In the genomic region with DNA sequence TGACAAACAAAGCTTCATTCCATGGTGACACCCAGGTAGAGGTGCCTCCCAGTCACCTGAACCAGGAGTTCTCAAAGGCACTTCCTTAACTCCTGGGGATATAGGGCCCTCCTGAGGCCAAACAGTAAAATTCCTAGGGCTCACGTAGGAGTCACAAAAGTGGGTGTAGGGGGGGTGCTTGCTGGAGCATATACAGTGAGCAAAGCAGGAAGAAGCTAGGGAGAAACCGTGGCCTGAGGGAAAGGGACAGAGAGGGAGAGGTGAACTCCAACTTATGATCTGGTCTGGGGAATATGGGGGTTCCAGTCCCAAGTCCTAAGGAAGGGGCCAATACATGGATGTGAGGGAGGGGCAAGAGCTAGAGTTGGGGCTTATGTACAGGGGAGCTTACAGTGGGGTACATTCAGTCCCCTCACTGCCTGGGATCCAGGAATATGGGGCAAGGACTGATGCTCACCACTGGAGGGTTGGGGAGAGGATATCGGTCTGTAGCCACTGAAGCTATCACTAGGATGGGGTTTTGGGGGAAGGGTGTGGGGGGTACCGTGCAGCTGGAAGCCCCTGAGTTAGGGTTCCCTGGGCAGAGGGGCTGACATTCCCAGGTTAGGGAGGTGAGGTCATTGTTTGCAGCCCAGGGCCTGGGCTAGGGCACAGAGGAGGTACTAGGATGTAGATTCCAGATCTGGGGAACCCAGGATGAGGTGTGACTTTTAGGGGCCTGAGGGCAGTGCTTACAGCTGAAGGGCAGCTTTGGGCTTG, we compare ENCODE assay signal across 8 cellular contexts. TPM values are rescaled to one million over a fixed set of nuclear protein-coding genes. Genes with fewer than 3 reads are reported as not detected.
DNase-seq lines count a peak whose midpoint lies in the region; ATAC-seq and TF ChIP-seq lines count a peak whose summit lies in the region.

No MANE protein-coding gene starts in this region.

- no peak overlapping the region for H3K18ac ChIP-seq in H9 (ENCODE audit: insufficient read length, low read depth, low read length)

- H3K27me3 Mint-ChIP-seq in H9 (ENCODE audit: low read depth), result peaks cover 15% of the 10 kb centered on the region

- no peak overlapping the region for H3K4ac ChIP-seq in H9 (ENCODE audit: low read depth, low read length)

- H3K14ac ChIP-seq in H9 (ENCODE audit: insufficient read depth, low read length), result no peak overlapping the region; the same call in 1 of the 2 replicates

- H3K9me3 Mint-ChIP-seq in H9, result no peaks in the 10 kb centered on the region

- no peak for DNase-seq in H9
- peak in 1 of 2 donors; percentile 81 for DNase-seq in foreskin keratinocyte
- DNase-seq in NCI-H2227 (lab: John Stamatoyannopoulos, UW; ENCODE audit: unreplicated experiment), result no peak
- no peak for DNase-seq in midbrain (lab: John Stamatoyannopoulos, UW)
- no peak for DNase-seq in stimulated activated CD8-positive, alpha-beta memory T cell treated with anti-CD3 and anti-CD28 coated beads, Interleukin-4, amount 100 ng/mL, for 48 hours
- no peak for DNase-seq in stimulated activated CD4-positive, alpha-beta T cell treated with anti-CD3 and anti-CD28 coated beads, Interleukin-1b, Interleukin-23, amount 100 ng/mL, for 48 hours

- H2AFZ ChIP-seq in H9 (ENCODE audit: low read length) (no peak overlapping the region), SU-DHL-6 (ENCODE audit: low read depth, low read length, severe bottlenecking) (peak overlapping the region; percentile 93)

- H4K5ac ChIP-seq in H9 (ENCODE audit: insufficient read length, low read depth, low read length), result no peak overlapping the region

- no peak overlapping the region for H2BK15ac ChIP-seq in H9 (ENCODE audit: low read depth, low read length)

- no peak overlapping the region for H2BK5ac ChIP-seq in H9 (ENCODE audit: insufficient read length, low read length)

- H3K4me3 ChIP-seq in SU-DHL-6 (ENCODE audit: insufficient read depth, low read length, poor library complexity, severe bottlenecking) (peak overlapping the region; percentile 85), skeletal muscle tissue (ENCODE audit: low read length in 3 of 3) (peak overlapping the region; percentile 86 to 90 (median 89))

- H4K20me1 ChIP-seq in H9 (ENCODE audit: control insufficient read depth, insufficient read depth, insufficient read length) (no peaks in the 10 kb centered on the region), SU-DHL-6 (ENCODE audit: low read depth, low read length) (no peaks in the 10 kb centered on the region)

- no peak overlapping the region for H4K91ac ChIP-seq in H9 (ENCODE audit: insufficient read length, low read depth, low read length)

- H3K79me2 ChIP-seq in H9 (ENCODE audit: insufficient read depth, low read length) (peaks cover 7% of the 10 kb centered on the region; the same call in 1 of the 2 replicates), SU-DHL-6 (ENCODE audit: insufficient read depth, low read length) (peaks cover 15% of the 10 kb centered on the region)

- peak overlapping the region; percentile 7 for H2BK12ac ChIP-seq in H9 (ENCODE audit: insufficient read length, low read depth, low read length)

- TF ChIP-seq CTCF in H9 (conservative IDR thresholded peaks at IDR 0.05), result peak; percentile 46; the same call in 2 of the 3 replicates
- no peak for TF ChIP-seq CTCF in SU-DHL-6 (IDR thresholded peaks at IDR 0.05; ENCODE audit: insufficient read depth, low read length, poor library complexity, severe bottlenecking)
- TF ChIP-seq CTCF in foreskin keratinocyte (conservative IDR thresholded peaks at IDR 0.05), result peak; percentile 85

- H3K79me1 ChIP-seq in H9 (ENCODE audit: insufficient read depth, low read depth, low read length, poor library complexity, severe bottlenecking), result peaks cover 5% of the 10 kb centered on the region

- no peaks in the 10 kb centered on the region for H3F3A ChIP-seq in SU-DHL-6 (ENCODE audit: insufficient read depth)

- H3K27ac ChIP-seq in H9 (ENCODE audit: insufficient read length, low read depth, low read length), result no peak overlapping the region
- H3K27ac ChIP-seq in SU-DHL-6 (ENCODE audit: low read depth, low read length), result no peak overlapping the region
- peak overlapping the region; percentile 88 for H3K27ac ChIP-seq in foreskin keratinocyte
- peak overlapping the region; percentile 87 for H3K27ac ChIP-seq in skeletal muscle tissue (ENCODE audit: low read depth, low read length)

- H3K9ac ChIP-seq in H9 (ENCODE audit: extremely low read depth, insufficient read length, low read length), result peak overlapping the region; percentile 44
- peak overlapping the region; percentile 95 for H3K9ac ChIP-seq in SU-DHL-6 (ENCODE audit: low read length)
- H3K9ac ChIP-seq in skeletal muscle tissue (ENCODE audit: low read depth in 1 of 3, low read length in 3 of 3), result peak overlapping the region; percentile 92 to 97 (median 96)

- H3K4me2 ChIP-seq in H9 (ENCODE audit: insufficient read depth, insufficient read length, low read length) (peak overlapping the region; percentile 87), SU-DHL-6 (ENCODE audit: low read depth, low read length, poor library complexity, severe bottlenecking) (peak overlapping the region; percentile 75)

- peaks cover 15 to 27% (median 26%) of the 10 kb centered on the region in 3 experiments; a peak in 6 of 7 replicates for H3K36me3 Mint-ChIP-seq in H9 (ENCODE audit: insufficient read depth in 1 of 3, low read depth in 3 of 3)

- H2BK20ac ChIP-seq in H9 (ENCODE audit: low read depth, low read length, poor library complexity, severe bottlenecking), result no peak overlapping the region

- H3K9me3 ChIP-seq in H9 (ENCODE audit: control insufficient read depth, low read depth, low read length) (no peaks in the 10 kb centered on the region), SU-DHL-6 (ENCODE audit: insufficient read depth, low read length) (no peaks in the 10 kb centered on the region), skeletal muscle tissue (ENCODE audit: control insufficient read depth in 3 of 3, low read length in 3 of 3) (no peaks in the 10 kb centered on the region)

- no peaks in the 10 kb centered on the region for H3K9me2 ChIP-seq in SU-DHL-6 (replicated peaks; ENCODE audit: insufficient read depth, low read length)

- no peak overlapping the region for H3K23ac ChIP-seq in H9 (ENCODE audit: insufficient read length, low read depth, low read length)

- no peak overlapping the region for H2AK5ac ChIP-seq in H9 (ENCODE audit: insufficient read length, low read length)

- peak; percentile 51 for ATAC-seq in foreskin keratinocyte

- no CpG with 5 or more reads among the region's 4 CpGs for WGBS in H9 (ENCODE audit: extremely low coverage, insufficient read length, low lambda C conversion rate)

- H3K4me1 ChIP-seq in H9 (ENCODE audit: insufficient read depth, low read length) (peaks cover 13% of the 10 kb centered on the region; the same call in 1 of the 2 replicates), foreskin keratinocyte (peaks cover 8% of the 10 kb centered on the region), skeletal muscle tissue (ENCODE audit: control insufficient read depth in 3 of 3, insufficient read depth in 3 of 3, low read length in 3 of 3) (peaks cover 50 to 54% (median 53%) of the 10 kb centered on the region in 3 donors)

- H3K36me3 ChIP-seq in SU-DHL-6 (ENCODE audit: low read length) (no peaks in the 10 kb centered on the region), skeletal muscle tissue (ENCODE audit: control insufficient read depth in 3 of 3, insufficient read depth in 3 of 3, low read length in 3 of 3) (peaks cover 0 to 12% (median 4%) of the 10 kb centered on the region in 3 donors)

- H3K27me3 ChIP-seq in H9 (ENCODE audit: insufficient read depth, low read length) (no peaks in the 10 kb centered on the region; the same call in 1 of the 2 replicates), SU-DHL-6 (ENCODE audit: low read length) (no peaks in the 10 kb centered on the region), foreskin keratinocyte (no peaks in the 10 kb centered on the region), skeletal muscle tissue (ENCODE audit: control insufficient read depth in 3 of 3, insufficient read depth in 3 of 3, low read length in 3 of 3) (no peaks in the 10 kb centered on the region)

- H2BK120ac ChIP-seq in H9 (ENCODE audit: low read depth, low read length, poor library complexity, severe bottlenecking), result no peak overlapping the region

- H3K4me3 Mint-ChIP-seq in H9, result peak overlapping the region; percentile 81

- no peak overlapping the region for H4K8ac ChIP-seq in H9 (replicated peaks; ENCODE audit: insufficient read length, low read depth, low read length)

- peaks cover 8% of the 10 kb centered on the region for H3K23me2 ChIP-seq in H9 (ENCODE audit: insufficient read length, low read depth, low read length, poor library complexity, severe bottlenecking)

- no peak overlapping the region for H3K56ac ChIP-seq in H9 (ENCODE audit: insufficient read length, low read depth, low read length)

- no peak overlapping the region for H3T11ph ChIP-seq in H9 (ENCODE audit: low read length)

- peak overlapping the region in 1 of 3 experiments; percentile 79; a peak in 2 of 7 replicates for H3K27ac Mint-ChIP-seq in H9

- peaks cover 32 to 44% of the 10 kb centered on the region in 2 experiments for H3K4me1 Mint-ChIP-seq in H9

RNA-seq across cellular contexts. Expression of gene PEDS1, which starts 0.9 kb away (rescaled TPM):
- 29.3 and 32.4 TPM in 2 replicates for total RNA-seq in H9 (2021)
- total RNA-seq in foreskin keratinocyte, result 58.2 and 67.4 TPM in 2 replicates
- polyA plus RNA-seq in foreskin keratinocyte, result 57.0 and 65.6 TPM in 2 replicates
- 5.7 TPM for total RNA-seq in skeletal muscle tissue

RNA-seq across cellular contexts. Expression of gene CEBPB, which starts 38.1 kb away (rescaled TPM):
- total RNA-seq in H9 (2021), result 22.6 and 25.3 TPM in 2 replicates
- total RNA-seq in foreskin keratinocyte, result 24.1 and 25.7 TPM in 2 replicates
- polyA plus RNA-seq in foreskin keratinocyte, result 31.9 and 32.3 TPM in 2 replicates
- total RNA-seq in skeletal muscle tissue, result 7.3 TPM

RNA-seq across cellular contexts. Expression of gene UBE2V1, which starts 39.6 kb away (rescaled TPM):
- total RNA-seq in H9 (2021) (152 and 165 TPM in 2 replicates), foreskin keratinocyte (79.8 and 81.9 TPM in 2 replicates), skeletal muscle tissue (36.5 TPM)
- 82.0 and 85.8 TPM in 2 replicates for polyA plus RNA-seq in foreskin keratinocyte

Comparison
In these comparisons a context has a peak if more than half of its experiments do, and no peak if none do; other contexts are left out.
1. H3K27ac ChIP-seq: peak in foreskin keratinocyte (single experiment) and skeletal muscle tissue (single experiment); none in H9 (single experiment) and SU-DHL-6 (single experiment).
2. H3K9ac ChIP-seq: peak in every context shown above with its lines; median percentile 96 in skeletal muscle tissue; 95 in SU-DHL-6; 44 in H9.